In the genomic region with DNA sequence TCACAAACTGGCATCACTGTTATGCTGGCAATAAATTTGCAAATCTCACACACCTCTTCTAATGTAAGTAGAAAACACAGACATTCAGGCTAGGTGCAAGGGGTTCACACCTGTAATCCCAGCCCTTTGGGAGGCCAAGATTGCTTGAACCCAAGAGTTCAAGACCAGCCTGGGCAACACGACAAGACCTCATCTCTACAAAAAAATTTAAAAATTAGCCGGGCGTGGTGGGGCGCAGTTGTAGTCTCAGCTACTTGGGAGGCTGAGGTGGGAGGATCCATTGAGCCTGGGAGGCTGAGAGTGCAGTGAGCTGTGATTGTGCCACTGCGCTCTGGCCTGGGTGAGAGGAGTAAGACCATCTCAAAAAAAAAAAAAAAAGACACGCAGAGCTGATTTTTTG, we compare ENCODE assay signal across 35 cellular contexts.
"Had no signal": no experiment of that assay in that cellular context is flagged by ENCODE, and none has a peak within 500 bp of the region (broad histone marks: within the 10 kb centered on the region; RNA-seq: fewer than 3 reads in every experiment).

No MANE protein-coding gene starts in this region.

- H3K27me3 Mint-ChIP-seq: activated B cell treated with CpG ODN at 0.5 μM for 24 hours; activated CD4-positive, alpha-beta T cell treated with anti-CD3 and anti-CD28 coated beads, Interleukin-2, amount 10 ng/mL, durations not matched to agents 7 days and 5 days; activated naive CD8-positive, alpha-beta T cell treated with anti-CD3 and anti-CD28 coated beads, Interleukin-2, amount 10 ng/mL, durations not matched to agents 7 days and 5 days; activated T-helper 17 cell treated with anti-CD3 and anti-CD28 coated beads, Interleukin-2, amount 50 U/mL, for 72 hours; central memory CD8-positive, alpha-beta T cell had no signal

- ATAC-seq: activated naive CD4-positive, alpha-beta T cell treated with anti-CD3 and anti-CD28 coated beads, Interleukin-2, amount 50 U/mL, for 72 hours; activated T-cell treated with anti-CD3 and anti-CD28 coated beads, Interleukin-2, amount 50 U/mL, for 4 hours; activated T-cell treated with anti-CD3 and anti-CD28 coated beads, Interleukin-2, amount 50 U/mL, for 72 hours; activated T-helper 17 cell treated with anti-CD3 and anti-CD28 coated beads, Interleukin-2, amount 50 U/mL, for 72 hours had no signal

- DNase-seq: activated B cell treated with CpG ODN at 0.5 μM for 24 hours; activated CD4-positive, alpha-beta memory T cell treated with anti-CD3 and anti-CD28 coated beads for 36 hours; activated CD4-positive, alpha-beta T cell treated with anti-CD3 and anti-CD28 coated beads for 4 hours; activated CD4-positive, alpha-beta T cell treated with anti-CD3 and anti-CD28 coated beads, Interleukin-2, amount 10 ng/mL, durations not matched to agents 7 days and 5 days; activated CD4-positive, alpha-beta T cell treated with anti-CD3 and anti-CD28 coated beads, Interleukin-2, amount 50 U/mL, for 4 hours; activated CD4-positive, CD25-positive, alpha-beta regulatory T cell treated with anti-CD3 and anti-CD28 coated beads, Interleukin-2, amount 50 U/mL, for 72 hours; activated CD8-positive, alpha-beta memory T cell treated with anti-CD3 and anti-CD28 coated beads, Interleukin-2, amount 50 U/mL, for 4 hours; activated effector memory CD4-positive, alpha-beta T cell treated with anti-CD3 and anti-CD28 coated beads, Interleukin-2, amount 50 U/mL, for 16 hours; activated gamma-delta T cell treated with Interleukin-2 at 50 U/mL for 16 hours; activated naive CD4-positive, alpha-beta T cell; activated naive CD4-positive, alpha-beta T cell treated with anti-CD3 and anti-CD28 coated beads for 36 hours; activated naive CD4-positive, alpha-beta T cell treated with anti-CD3 and anti-CD28 coated beads, Interleukin-2, amount 50 U/mL, for 16 hours; activated naive CD8-positive, alpha-beta T cell treated with anti-CD3 and anti-CD28 coated beads, Interleukin-2, amount 10 ng/mL, durations not matched to agents 7 days and 5 days; activated T-cell treated with anti-CD3 and anti-CD28 coated beads for 4 hours; activated T-cell treated with anti-CD3 and anti-CD28 coated beads, Interleukin-2, amount 50 U/mL, for 1 hour; activated T-cell treated with anti-CD3 and anti-CD28 coated beads, Interleukin-2, amount 50 U/mL, for 4 hours; activated T-cell treated with anti-CD3 and anti-CD28 coated beads, Interleukin-2, amount 50 U/mL, for 72 hours; amniotic stem cell; aorta; caudate nucleus; cerebellar nuclear complex; SW 1271; T-helper 1 cell; T-helper 2 cell; T-helper 9 cell had no signal

- H3K9me3 ChIP-seq: adrenal gland had no signal

- H3K27me3 ChIP-seq: adrenal gland, cardiac muscle cell had no signal

- H3K4me3 Mint-ChIP-seq: activated B cell treated with CpG ODN at 0.5 μM for 24 hours; activated CD4-positive, alpha-beta memory T cell treated with anti-CD3 and anti-CD28 coated beads for 36 hours; activated CD4-positive, alpha-beta T cell treated with anti-CD3 and anti-CD28 coated beads, Interleukin-2, amount 10 ng/mL, durations not matched to agents 7 days and 5 days; activated naive CD4-positive, alpha-beta T cell treated with anti-CD3 and anti-CD28 coated beads for 36 hours; activated naive CD8-positive, alpha-beta T cell treated with anti-CD3 and anti-CD28 coated beads, Interleukin-2, amount 10 ng/mL, durations not matched to agents 7 days and 5 days; activated T-cell treated with anti-CD3 and anti-CD28 coated beads, Interleukin-2, amount 50 U/mL, for 4 hours; activated T-cell treated with anti-CD3 and anti-CD28 coated beads, Interleukin-2, amount 50 U/mL, for 72 hours; activated T-helper 1 cell treated with anti-CD3 and anti-CD28 coated beads, Interleukin-12 subunit alpha, Interleukin-12 subunit beta, Interleukin-2, Interleukin-4 antibody, amounts not matched to agents 30 ng/mL and 10 ng/mL and 1 ng/mL, durations not matched to agents 14 hours and 24 hours and 36 hours; activated T-helper 17 cell treated with anti-CD3 and anti-CD28 coated beads, Interleukin-2, amount 50 U/mL, for 72 hours; brain; central memory CD8-positive, alpha-beta T cell; T-helper 1 cell treated with Interleukin-12 subunit alpha and Interleukin-12 subunit beta and Interleukin-4 antibody, amounts not matched to agents 30 μg/mL and 1 μg/mL, for 36 hours; T-helper 2 cell treated with Interferon-gamma antibody and Interleukin-4, amounts not matched to agents 5 μg/mL and 100 μg/mL, for 36 hours had no signal

- H3K27ac ChIP-seq: adrenal gland, cardiac muscle cell, VCaP had no signal

- H3K4me1 Mint-ChIP-seq: activated CD4-positive, alpha-beta T cell treated with anti-CD3 and anti-CD28 coated beads, Interleukin-2, amount 10 ng/mL, durations not matched to agents 7 days and 5 days; activated naive CD8-positive, alpha-beta T cell treated with anti-CD3 and anti-CD28 coated beads, Interleukin-2, amount 10 ng/mL, durations not matched to agents 7 days and 5 days; activated T-helper 17 cell treated with anti-CD3 and anti-CD28 coated beads, Interleukin-2, amount 50 U/mL, for 72 hours; central memory CD8-positive, alpha-beta T cell had no signal

- H3K4me3 ChIP-seq: adrenal gland, cardiac muscle cell had no signal

- H3K4me1 ChIP-seq: adrenal gland had no signal

- H3K27ac Mint-ChIP-seq: activated B cell treated with CpG ODN at 0.5 μM for 24 hours; activated CD4-positive, alpha-beta memory T cell treated with anti-CD3 and anti-CD28 coated beads for 36 hours; activated CD4-positive, alpha-beta T cell treated with anti-CD3 and anti-CD28 coated beads, Interleukin-2, amount 10 ng/mL, durations not matched to agents 7 days and 5 days; activated naive CD4-positive, alpha-beta T cell treated with anti-CD3 and anti-CD28 coated beads for 36 hours; activated naive CD4-positive, alpha-beta T cell treated with anti-CD3 and anti-CD28 coated beads, Interleukin-2, amount 50 U/mL, for 72 hours; activated naive CD8-positive, alpha-beta T cell treated with anti-CD3 and anti-CD28 coated beads, Interleukin-2, amount 10 ng/mL, durations not matched to agents 7 days and 5 days; activated T-cell treated with anti-CD3 and anti-CD28 coated beads, Interleukin-2, amount 50 U/mL, for 72 hours; activated T-helper 1 cell treated with anti-CD3 and anti-CD28 coated beads, Interleukin-12 subunit alpha, Interleukin-12 subunit beta, Interleukin-2, Interleukin-4 antibody, amounts not matched to agents 30 ng/mL and 10 ng/mL and 1 ng/mL, durations not matched to agents 14 hours and 24 hours and 36 hours; activated T-helper 17 cell treated with anti-CD3 and anti-CD28 coated beads, Interleukin-2, amount 50 U/mL, for 72 hours; brain; T-helper 1 cell treated with Interleukin-12 subunit alpha and Interleukin-12 subunit beta and Interleukin-4 antibody, amounts not matched to agents 30 μg/mL and 1 μg/mL, for 36 hours; T-helper 2 cell treated with Interferon-gamma antibody and Interleukin-4, amounts not matched to agents 5 μg/mL and 100 μg/mL, for 36 hours had no signal

- H3K36me3 ChIP-seq: adrenal gland, cardiac muscle cell had no signal

- H3K36me3 Mint-ChIP-seq: brain had no signal
